In genomic region chr7:17882685-17883084, GRCh38 we compare ENCODE assay signal across 21 cellular contexts.
"Had no signal": no experiment of that assay in that cellular context is flagged by ENCODE, and none has a peak within 500 bp of the region (broad histone marks: within the 10 kb centered on the region; RNA-seq: fewer than 3 reads in every experiment).

No MANE protein-coding gene starts in this region.

- H3K27ac ChIP-seq: PC-9 had no signal

- H2AFZ ChIP-seq: PC-9 had no signal

- H3K9me3 Mint-ChIP-seq: activated B cell treated with CpG ODN at 0.5 μM for 24 hours; activated CD4-positive, alpha-beta memory T cell treated with anti-CD3 and anti-CD28 coated beads, Interleukin-2, amount 10 ng/mL, durations not matched to agents 7 days and 5 days; activated CD4-positive, alpha-beta T cell treated with anti-CD3 and anti-CD28 coated beads, Interleukin-2, amount 10 ng/mL, durations not matched to agents 24 days and 14 days; activated naive CD4-positive, alpha-beta T cell treated with anti-CD3 and anti-CD28 coated beads, Interleukin-2, amount 10 ng/mL, durations not matched to agents 7 days and 5 days; activated naive CD8-positive, alpha-beta T cell treated with anti-CD3 and anti-CD28 coated beads for 36 hours; activated T-helper 17 cell treated with anti-CD3 and anti-CD28 coated beads, Interleukin-2, amount 50 U/mL, for 72 hours; T-helper 1 cell treated with Interleukin-12 subunit alpha and Interleukin-12 subunit beta and Interleukin-4 antibody, amounts not matched to agents 30 μg/mL and 1 μg/mL, for 36 hours had no signal

- ATAC-seq: activated T-helper 17 cell treated with anti-CD3 and anti-CD28 coated beads, Interleukin-2, amount 50 U/mL, for 72 hours had no signal

- H3K4me2 ChIP-seq: PC-9 had no signal

- H3K4me3 ChIP-seq: PC-9 had no signal

- H3K4me3 Mint-ChIP-seq: activated B cell treated with CpG ODN at 0.5 μM for 24 hours; activated CD4-positive, alpha-beta memory T cell treated with anti-CD3 and anti-CD28 coated beads, Interleukin-2, amount 10 ng/mL, durations not matched to agents 7 days and 5 days; activated CD4-positive, alpha-beta T cell treated with anti-CD3 and anti-CD28 coated beads, Interleukin-2, amount 10 ng/mL, durations not matched to agents 24 days and 14 days; activated naive CD4-positive, alpha-beta T cell treated with anti-CD3 and anti-CD28 coated beads, Interleukin-2, amount 10 ng/mL, durations not matched to agents 7 days and 5 days; activated naive CD8-positive, alpha-beta T cell treated with anti-CD3 and anti-CD28 coated beads for 36 hours; activated T-helper 17 cell treated with anti-CD3 and anti-CD28 coated beads, Interleukin-2, amount 50 U/mL, for 72 hours; T-helper 1 cell treated with Interleukin-12 subunit alpha and Interleukin-12 subunit beta and Interleukin-4 antibody, amounts not matched to agents 30 μg/mL and 1 μg/mL, for 36 hours had no signal

- H3K27me3 Mint-ChIP-seq: activated B cell treated with CpG ODN at 0.5 μM for 24 hours; activated CD4-positive, alpha-beta memory T cell treated with anti-CD3 and anti-CD28 coated beads, Interleukin-2, amount 10 ng/mL, durations not matched to agents 7 days and 5 days; activated CD4-positive, alpha-beta T cell treated with anti-CD3 and anti-CD28 coated beads, Interleukin-2, amount 10 ng/mL, durations not matched to agents 24 days and 14 days; activated naive CD4-positive, alpha-beta T cell treated with anti-CD3 and anti-CD28 coated beads, Interleukin-2, amount 10 ng/mL, durations not matched to agents 7 days and 5 days; activated naive CD8-positive, alpha-beta T cell treated with anti-CD3 and anti-CD28 coated beads for 36 hours; activated T-helper 17 cell treated with anti-CD3 and anti-CD28 coated beads, Interleukin-2, amount 50 U/mL, for 72 hours had no signal

- H3K27ac Mint-ChIP-seq: activated B cell treated with CpG ODN at 0.5 μM for 24 hours; activated CD4-positive, alpha-beta memory T cell treated with anti-CD3 and anti-CD28 coated beads, Interleukin-2, amount 10 ng/mL, durations not matched to agents 7 days and 5 days; activated CD4-positive, alpha-beta T cell treated with anti-CD3 and anti-CD28 coated beads, Interleukin-2, amount 10 ng/mL, durations not matched to agents 24 days and 14 days; activated naive CD4-positive, alpha-beta T cell treated with anti-CD3 and anti-CD28 coated beads, Interleukin-2, amount 10 ng/mL, durations not matched to agents 7 days and 5 days; activated naive CD8-positive, alpha-beta T cell treated with anti-CD3 and anti-CD28 coated beads for 36 hours; activated T-helper 17 cell treated with anti-CD3 and anti-CD28 coated beads, Interleukin-2, amount 50 U/mL, for 72 hours; T-helper 1 cell treated with Interleukin-12 subunit alpha and Interleukin-12 subunit beta and Interleukin-4 antibody, amounts not matched to agents 30 μg/mL and 1 μg/mL, for 36 hours had no signal

- H3K4me1 Mint-ChIP-seq: activated B cell treated with CpG ODN at 0.5 μM for 24 hours; activated CD4-positive, alpha-beta memory T cell treated with anti-CD3 and anti-CD28 coated beads, Interleukin-2, amount 10 ng/mL, durations not matched to agents 7 days and 5 days; activated naive CD4-positive, alpha-beta T cell treated with anti-CD3 and anti-CD28 coated beads, Interleukin-2, amount 10 ng/mL, durations not matched to agents 7 days and 5 days; activated naive CD8-positive, alpha-beta T cell treated with anti-CD3 and anti-CD28 coated beads for 36 hours had no signal

- DNase-seq: activated B cell treated with CpG ODN at 0.5 μM for 24 hours; activated CD4-positive, alpha-beta memory T cell treated with anti-CD3 and anti-CD28 coated beads, Interleukin-2, amount 10 ng/mL, durations not matched to agents 7 days and 5 days; activated CD4-positive, alpha-beta T cell treated with anti-CD3 and anti-CD28 coated beads for 1 hour; activated CD4-positive, alpha-beta T cell treated with anti-CD3 and anti-CD28 coated beads, Interleukin-2, amount 10 ng/mL, durations not matched to agents 24 days and 14 days; activated gamma-delta T cell treated with Interleukin-2 at 50 U/mL for 16 hours; activated naive CD4-positive, alpha-beta T cell treated with anti-CD3 and anti-CD28 coated beads, Interleukin-2, amount 10 ng/mL, durations not matched to agents 7 days and 5 days; activated naive CD8-positive, alpha-beta T cell treated with anti-CD3 and anti-CD28 coated beads for 36 hours; activated T-cell treated with anti-CD3 and anti-CD28 coated beads for 4 hours; activated T-cell treated with anti-CD3 and anti-CD28 coated beads, Interleukin-2, amount 50 U/mL, for 48 hours; cerebellar nuclear complex; Karpas-422; MM.1S; NCI-H1105; NCI-H1436; NCI-H1694 treated with DMSO at 0.1 percent for 48 hours; NCI-H2081; NCI-H510A treated with DMSO at 0.1 percent for 48 hours; PC-9; SHP77 treated with DMSO at 0.1 percent for 48 hours had no signal
